Comparison of ENCODE assay signal across 8 cellular contexts in the genomic region with DNA sequence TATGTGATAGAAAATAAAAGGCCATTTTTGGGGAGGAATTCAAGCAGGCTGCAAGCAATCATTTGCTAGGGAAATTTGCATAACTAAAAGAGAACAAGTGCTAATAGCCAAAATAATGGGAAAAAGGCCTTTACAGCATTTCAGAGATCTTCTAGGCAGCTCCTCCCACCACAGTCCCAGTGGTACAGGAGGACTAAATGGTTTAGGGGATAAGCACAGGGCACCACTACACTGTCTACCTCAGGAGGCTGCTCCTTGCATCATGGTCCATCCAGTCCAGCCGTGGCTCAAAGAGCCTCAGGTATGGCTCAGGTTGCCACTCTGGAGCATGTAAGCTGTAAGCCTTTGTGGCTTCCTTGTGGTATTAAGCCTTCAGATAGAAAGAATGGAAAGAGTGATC.
"Had no signal": no experiment of that assay in that cellular context is flagged by ENCODE, and none has a peak within 500 bp of the region (broad histone marks: within the 10 kb centered on the region; RNA-seq: fewer than 3 reads in every experiment).

No MANE protein-coding gene starts in this region.

- DNase-seq: GDM1, GF-D8 had no signal

- FAIRE-seq: G401.6, GM12878, GM12891, GM12892, GM18507, GM19239 had no signal

- ATAC-seq: GM12878 had no signal

- H3K4me3 ChIP-seq: GM12878 had no signal
